ENCODE assay signal across 13 cellular contexts in the genomic region with DNA sequence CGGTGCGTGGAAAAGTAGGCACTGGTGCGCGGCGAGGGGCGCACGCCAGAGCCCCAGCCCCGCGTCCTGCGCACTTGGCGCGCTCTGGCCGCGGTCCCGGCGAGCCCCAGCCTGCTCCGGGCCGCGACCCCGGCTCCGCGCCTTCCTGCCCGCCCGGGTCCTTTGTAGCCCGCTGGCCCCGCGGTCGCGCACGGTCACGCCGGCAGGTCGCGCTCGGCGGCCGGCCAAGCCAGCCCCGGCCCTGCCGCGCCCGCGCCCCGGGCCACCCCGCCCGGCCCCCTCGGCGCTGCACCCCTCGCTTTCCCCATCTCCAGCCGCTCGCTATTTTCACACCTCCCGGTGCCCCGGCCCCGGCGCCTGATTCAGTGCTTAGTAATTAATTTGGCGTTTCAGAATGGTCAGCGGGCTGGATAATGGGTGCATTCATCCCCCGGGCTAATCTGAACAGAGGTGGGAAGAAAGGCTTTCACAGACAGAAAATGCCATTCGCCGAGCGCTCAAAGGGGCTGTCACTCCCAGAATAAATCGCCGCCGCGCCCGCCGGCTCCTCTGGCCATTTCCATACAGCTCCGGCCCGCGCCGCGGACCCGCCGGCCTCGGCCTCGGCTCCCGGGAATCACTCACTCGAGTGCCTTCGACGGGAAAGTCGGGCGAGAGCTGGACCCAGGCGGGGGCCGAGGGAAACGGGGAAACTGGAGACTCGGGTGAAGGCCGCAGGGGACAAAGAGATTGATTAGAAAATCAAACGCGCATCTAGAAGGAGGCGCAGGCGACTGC. TPM values are rescaled to one million over a fixed set of nuclear protein-coding genes. Genes with fewer than 3 reads are reported as not detected.
DNase-seq lines count a peak whose midpoint lies in the region; ATAC-seq and TF ChIP-seq lines count a peak whose summit lies in the region.
"Had no signal": no experiment of that assay in that cellular context is flagged by ENCODE, and none has a peak within 500 bp of the region (broad histone marks: within the 10 kb centered on the region; RNA-seq: fewer than 3 reads in every experiment).

No MANE protein-coding gene starts in this region.

- H3K4me2 ChIP-seq in parathyroid adenoma (ENCODE audit: low read length) = peak overlapping the region; percentile 59

- no peak overlapping the region for H3K27ac Mint-ChIP-seq in CD8-positive, alpha-beta memory T cell

- H3K36me3 ChIP-seq in CD8-positive, alpha-beta memory T cell (ENCODE audit: insufficient read depth, low read length) = no peaks in the 10 kb centered on the region
- no peaks in the 10 kb centered on the region for H3K36me3 ChIP-seq in SJSA1
- no peaks in the 10 kb centered on the region for H3K36me3 ChIP-seq in left ventricle myocardium inferior
- H3K36me3 ChIP-seq in parathyroid adenoma (ENCODE audit: control insufficient read depth, insufficient read depth, low read length) = no peaks in the 10 kb centered on the region
- no peaks in the 10 kb centered on the region for H3K36me3 ChIP-seq in brain microvascular endothelial cell (replicated peaks)
- H3K36me3 ChIP-seq: MG63 had no signal

- H3K9me3 Mint-ChIP-seq in CD8-positive, alpha-beta memory T cell = peaks cover 0 to 11% (median 6%) of the 10 kb centered on the region in 5 donors

- in situ Hi-C loops in brain microvascular endothelial cell (cut with HindIII; ENCODE audit: low pct_ligation_motif_present, low sequenced_read_pairs) = no loop called here

- peaks cover 57 to 66% of the 10 kb centered on the region in 2 donors for H3K27me3 Mint-ChIP-seq in CD8-positive, alpha-beta memory T cell

- H3K4me3 Mint-ChIP-seq in CD8-positive, alpha-beta memory T cell = peak overlapping the region; percentile 18 to 74 (median 38)

- POLR2A ChIA-PET in CD8-positive, alpha-beta memory T cell (lab: Charles Lee) = no interaction called here

- CTCF ChIA-PET in CD8-positive, alpha-beta memory T cell (lab: Charles Lee) = interaction anchor here (1.4 to 2.3 kb wide), 3 partner anchors 8 to 594 kb away, joined by 3 to 7 read pairs (median 5); no protein-coding TSS in a partner anchor

- H3K36me3 Mint-ChIP-seq in CD8-positive, alpha-beta memory T cell = peaks cover 0 to 9% (median 4%) of the 10 kb centered on the region in 3 donors

- H3K27ac ChIP-seq in CD8-positive, alpha-beta memory T cell (ENCODE audit: low read depth, low read length) = no peak overlapping the region
- H3K27ac ChIP-seq in SJSA1 (no peak overlapping the region), left ventricle myocardium inferior (replicated peaks) (no peak overlapping the region), parathyroid adenoma (no peak overlapping the region), brain microvascular endothelial cell (no peak overlapping the region)

- no peaks in the 10 kb centered on the region for H3K79me2 ChIP-seq in parathyroid adenoma

- peak overlapping the region; percentile 2 for H2AFZ ChIP-seq in parathyroid adenoma

- peaks cover 4 to 26% (median 10%) of the 10 kb centered on the region in 3 donors for H3K4me1 Mint-ChIP-seq in CD8-positive, alpha-beta memory T cell

- no peaks in the 10 kb centered on the region for H3K9me3 ChIP-seq in CD8-positive, alpha-beta memory T cell (ENCODE audit: low read length)
- H3K9me3 ChIP-seq in SJSA1 (replicated peaks) (no peaks in the 10 kb centered on the region), left ventricle myocardium inferior (replicated peaks) (peaks cover 6% of the 10 kb centered on the region), parathyroid adenoma (ENCODE audit: control insufficient read depth, low read length) (no peaks in the 10 kb centered on the region)

- no peak for DNase-seq in CD8-positive, alpha-beta memory T cell
- DNase-seq in SJSA1 (ENCODE audit: low read depth in 1 of 2, low spot score in 2 of 2) (no peak), left ventricle myocardium inferior (no peak), brain microvascular endothelial cell (no peak), pons (ENCODE audit: low spot score) (no peak)
- no peak for DNase-seq in stimulated activated CD4-positive, alpha-beta T cell treated with anti-CD3 and anti-CD28 coated beads, Interleukin-2, amount 100 ng/mL, for 24 hours
- DNase-seq: EL, HCEC 1CT had no signal

- no peak for TF ChIP-seq CTCF in left ventricle myocardium inferior (IDR thresholded peaks at IDR 0.05; ENCODE audit: borderline replicate concordance)
- TF ChIP-seq CTCF in parathyroid adenoma (IDR thresholded peaks at IDR 0.05) = no peak
- no peak for TF ChIP-seq CTCF in brain microvascular endothelial cell (IDR thresholded peaks at IDR 0.05; ENCODE audit: low read depth, low read length, missing control alignments)

- H3K4me3 ChIP-seq in CD8-positive, alpha-beta memory T cell (ENCODE audit: low read length) = no peak overlapping the region
- H3K4me3 ChIP-seq in SJSA1 = peak overlapping the region; percentile 57
- peak overlapping the region; percentile 68 for H3K4me3 ChIP-seq in left ventricle myocardium inferior
- peak overlapping the region; percentile 20 for H3K4me3 ChIP-seq in parathyroid adenoma (ENCODE audit: low read depth, low read length)
- no peak overlapping the region for H3K4me3 ChIP-seq in brain microvascular endothelial cell (ENCODE audit: low read depth, low read length)
- H3K4me3 ChIP-seq: MG63 had no signal

- intact Hi-C loops in left ventricle myocardium inferior (cut with micrococcal nuclease) = no loop called here

- peaks cover 14% of the 10 kb centered on the region for H3K4me1 ChIP-seq in CD8-positive, alpha-beta memory T cell (ENCODE audit: insufficient read depth, low read length)
- H3K4me1 ChIP-seq in SJSA1 (replicated peaks) (peaks cover 12% of the 10 kb centered on the region), left ventricle myocardium inferior (peaks cover 22% of the 10 kb centered on the region), parathyroid adenoma (no peaks in the 10 kb centered on the region)

- no peak overlapping the region for H3K9ac ChIP-seq in parathyroid adenoma

- no peak for ATAC-seq in HG03442 (IDR thresholded peaks at IDR 0.05; ENCODE audit: unreplicated experiment)

- peaks cover 25% of the 10 kb centered on the region for H3K27me3 ChIP-seq in CD8-positive, alpha-beta memory T cell (ENCODE audit: insufficient read depth, low read length, poor library complexity, severe bottlenecking)
- H3K27me3 ChIP-seq in SJSA1 (replicated peaks) (no peaks in the 10 kb centered on the region), left ventricle myocardium inferior (ENCODE audit: low read depth) (peaks cover 88% of the 10 kb centered on the region), parathyroid adenoma (ENCODE audit: control insufficient read depth, insufficient read depth, low read length) (peaks cover 4% of the 10 kb centered on the region), brain microvascular endothelial cell (replicated peaks) (peaks cover 39% of the 10 kb centered on the region)

RNA-seq across cellular contexts. Expression of a gene that starts 17.8 kb away (rescaled TPM):
- under 1 TPM; 0.24 to 0.33 TPM for total RNA-seq in CD8-positive, alpha-beta memory T cell
- polyA plus RNA-seq in CD8-positive, alpha-beta memory T cell = not detected
- total RNA-seq in SJSA1 (2014; rRNA removed; shearing (Covaris generic)) = 22.7 and 22.8 TPM in 2 replicates
- 60.3 TPM for total RNA-seq in left ventricle myocardium inferior

RNA-seq across cellular contexts. Expression of a gene that starts 38.0 kb away (rescaled TPM):
- 10 to 100 TPM; 28.6 to 30.2 TPM for total RNA-seq in CD8-positive, alpha-beta memory T cell
- 71.6 TPM for polyA plus RNA-seq in CD8-positive, alpha-beta memory T cell
- total RNA-seq in SJSA1 (2014; rRNA removed; shearing (Covaris generic)) = not detected in 2 replicates
- total RNA-seq in left ventricle myocardium inferior = 2.7 TPM
- total RNA-seq: dermis microvascular lymphatic vessel endothelial cell, pulmonary artery endothelial cell had no signal

Comparison
In these comparisons a context has a peak if more than half of its experiments do, and no peak if none do; other contexts are left out.
1. H3K4me3 ChIP-seq: peak in SJSA1 (single experiment), left ventricle myocardium inferior (single experiment) and parathyroid adenoma (single experiment); none in CD8-positive, alpha-beta memory T cell (single experiment) and brain microvascular endothelial cell (single experiment).
2. RNA of a gene that starts 17.8 kb away (total RNA-seq): 60.3 TPM in left ventricle myocardium inferior (single experiment) and 22.7 to 22.8 TPM in SJSA1; 0.24 to 0.33 TPM in CD8-positive, alpha-beta memory T cell; every median in the first group is over 10 times any median in the second.